In the genomic region with DNA sequence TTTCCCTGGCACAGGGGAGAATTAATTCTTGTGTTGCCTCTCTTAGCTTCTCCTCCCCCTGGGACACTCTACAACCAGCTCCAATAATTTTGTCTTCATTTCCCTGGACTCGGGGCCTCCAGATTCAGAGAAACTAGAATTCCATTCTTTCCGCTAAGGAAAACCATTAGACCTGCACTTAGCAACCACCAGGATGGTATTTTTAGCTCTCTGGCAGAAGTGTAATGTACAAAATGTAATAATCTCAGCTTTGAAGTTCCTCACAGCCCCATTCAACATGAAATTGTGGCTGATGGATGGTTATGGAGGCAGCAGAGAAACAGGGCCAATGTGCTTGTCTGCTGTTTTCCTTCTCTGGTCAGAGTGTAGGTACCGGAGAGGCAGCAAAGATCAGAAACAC, we compare ENCODE assay signal across 23 cellular contexts.
"Had no signal": no experiment of that assay in that cellular context is flagged by ENCODE, and none has a peak within 500 bp of the region (broad histone marks: within the 10 kb centered on the region; RNA-seq: fewer than 3 reads in every experiment).

No MANE protein-coding gene starts in this region.

- ATAC-seq: left lung; lower lobe of right lung; naive thymus-derived CD8-positive, alpha-beta T cell; sciatic nerve; stimulated activated effector memory CD8-positive, alpha-beta T cell treated with anti-CD3 and anti-CD28 coated beads, Interleukin-12 subunit alpha, Interleukin-12 subunit beta, amount 100 ng/mL, for 72 hours had no signal

- DNase-seq: dermis blood vessel endothelial cell; effector memory CD4-positive, alpha-beta T cell; esophagus squamous epithelium; foreskin melanocyte; kidney; left lung; lower lobe of right lung; naive thymus-derived CD8-positive, alpha-beta T cell; nephron progenitor cell; occipital lobe; ovary; posterior cingulate gyrus; retina; stimulated activated CD4-positive, alpha-beta T cell treated with anti-CD3 and anti-CD28 coated beads, Interleukin-2, amount 100 ng/mL, for 24 hours; stimulated activated CD4-positive, alpha-beta T cell treated with anti-CD3 and anti-CD28 coated beads, Interleukin-4, amount 100 ng/mL, for 24 hours; stimulated activated naive CD4-positive, alpha-beta T cell treated with Interleukin-2 at 50 U/mL for 16 hours; stomach; testis; tibial artery had no signal

- H3K4me1 ChIP-seq: left lung, testis had no signal

- H3K9me3 ChIP-seq: esophagus squamous epithelium, left lung, lower lobe of right lung, ovary, stomach, testis, tibial artery had no signal

- H3K4me3 ChIP-seq: coronary artery, esophagus squamous epithelium, left lung, lower lobe of right lung, ovary, stomach, testis, tibial artery had no signal

- H3K27ac ChIP-seq: coronary artery, esophagus squamous epithelium, left lung, lower lobe of right lung, ovary, stomach, testis, tibial artery had no signal

- FAIRE-seq: endothelial cell of umbilical vein, kidney had no signal

- H3K27me3 ChIP-seq: ovary, testis had no signal
